Comparison of ENCODE assay signal across 25 cellular contexts in the genomic region with DNA sequence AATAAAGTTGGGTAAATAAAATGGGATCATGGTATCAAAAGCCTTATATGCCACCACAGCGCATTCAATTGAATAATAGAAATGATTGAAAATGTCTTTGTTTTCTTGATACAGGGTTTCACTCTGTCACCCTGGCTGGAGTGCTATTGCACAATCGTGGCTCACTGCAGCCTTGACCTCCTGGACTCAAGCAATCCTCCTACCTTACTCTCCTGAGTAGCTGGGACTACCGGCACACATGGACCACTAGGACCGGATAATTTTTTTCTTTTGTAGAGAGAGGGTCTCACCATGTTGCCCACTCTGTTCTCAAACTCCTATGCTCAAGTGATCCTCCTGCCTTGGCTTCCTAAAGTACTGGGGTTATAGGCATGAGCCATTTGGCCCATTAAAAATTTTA. TPM values are rescaled to one million over a fixed set of nuclear protein-coding genes. Genes with fewer than 3 reads are reported as not detected.
DNase-seq lines count a peak whose midpoint lies in the region; ATAC-seq and TF ChIP-seq lines count a peak whose summit lies in the region.
"Had no signal": no experiment of that assay in that cellular context is flagged by ENCODE, and none has a peak within 500 bp of the region (broad histone marks: within the 10 kb centered on the region; RNA-seq: fewer than 3 reads in every experiment).

No MANE protein-coding gene starts in this region.

- no peak overlapping the region for H3K27ac ChIP-seq in adrenal gland
- H3K27ac ChIP-seq: BLaER1 treated with 17β-estradiol and CSF1 and Interleukin-3, amounts not matched to agents 10 nM and 100 nM; KMS-11; PC-9; SJCRH30 had no signal

- CTCF ChIA-PET in activated naive CD4-positive, alpha-beta T cell treated with anti-CD3 and anti-CD28 coated beads, Interleukin-2, amount 10 ng/mL, durations not matched to agents 7 days and 5 days (lab: Charles Lee), result no interaction called here

- peaks cover 15% of the 10 kb centered on the region for H3K27me3 Mint-ChIP-seq in activated naive CD4-positive, alpha-beta T cell treated with anti-CD3 and anti-CD28 coated beads, Interleukin-2, amount 10 ng/mL, durations not matched to agents 7 days and 5 days
- H3K27me3 Mint-ChIP-seq in endothelial cell (ENCODE audit: unreplicated experiment), result no peaks in the 10 kb centered on the region

- H3K4me1 ChIP-seq in adrenal gland (replicated peaks in 1 of 2), result no peaks in the 10 kb centered on the region
- H3K4me1 ChIP-seq: BLaER1 treated with 17β-estradiol and CSF1 and Interleukin-3, amounts not matched to agents 10 nM and 100 nM; SJCRH30 had no signal

- 47 to 61% (median 56%) methylated on average over 4 of the region's 4 CpGs for WGBS in adrenal gland, 4 donors

- H3K4me1 Mint-ChIP-seq in activated naive CD4-positive, alpha-beta T cell treated with anti-CD3 and anti-CD28 coated beads, Interleukin-2, amount 10 ng/mL, durations not matched to agents 7 days and 5 days, result no peaks in the 10 kb centered on the region
- H3K4me1 Mint-ChIP-seq in endothelial cell (ENCODE audit: unreplicated experiment), result no peaks in the 10 kb centered on the region
- H3K4me1 Mint-ChIP-seq: CD4-positive, alpha-beta memory T cell had no signal

- TF ChIP-seq CTCF in adrenal gland (IDR thresholded peaks at IDR 0.05) (no peak), endothelial cell (IDR thresholded peaks at IDR 0.05; ENCODE audit: unreplicated experiment) (no peak)

- no peak overlapping the region for H3K4me3 Mint-ChIP-seq in activated naive CD4-positive, alpha-beta T cell treated with anti-CD3 and anti-CD28 coated beads, Interleukin-2, amount 10 ng/mL, durations not matched to agents 7 days and 5 days
- H3K4me3 Mint-ChIP-seq in endothelial cell (ENCODE audit: unreplicated experiment), result no peak overlapping the region
- H3K4me3 Mint-ChIP-seq: CD4-positive, alpha-beta memory T cell had no signal

- H3K9me3 ChIP-seq in adrenal gland (replicated peaks in 1 of 3), result no peaks in the 10 kb centered on the region
- H3K9me3 ChIP-seq: BLaER1 treated with 17β-estradiol and CSF1 and Interleukin-3, amounts not matched to agents 10 nM and 100 nM; SJCRH30 had no signal

- no peaks in the 10 kb centered on the region for H3K36me3 ChIP-seq in adrenal gland (replicated peaks in 1 of 2)
- H3K36me3 ChIP-seq: BLaER1 treated with 17β-estradiol and CSF1 and Interleukin-3, amounts not matched to agents 10 nM and 100 nM; SJCRH30 had no signal

- no peak overlapping the region for H3K27ac Mint-ChIP-seq in activated naive CD4-positive, alpha-beta T cell treated with anti-CD3 and anti-CD28 coated beads, Interleukin-2, amount 10 ng/mL, durations not matched to agents 7 days and 5 days
- no peak overlapping the region for H3K27ac Mint-ChIP-seq in endothelial cell (ENCODE audit: unreplicated experiment)

- no peaks in the 10 kb centered on the region for H3K9me3 Mint-ChIP-seq in activated naive CD4-positive, alpha-beta T cell treated with anti-CD3 and anti-CD28 coated beads, Interleukin-2, amount 10 ng/mL, durations not matched to agents 7 days and 5 days
- H3K9me3 Mint-ChIP-seq in endothelial cell (ENCODE audit: unreplicated experiment), result no peaks in the 10 kb centered on the region
- H3K9me3 Mint-ChIP-seq: CD4-positive, alpha-beta memory T cell had no signal

- H3K27me3 ChIP-seq in adrenal gland, result no peaks in the 10 kb centered on the region
- H3K27me3 ChIP-seq: BLaER1 treated with 17β-estradiol and CSF1 and Interleukin-3, amounts not matched to agents 10 nM and 100 nM; SJCRH30 had no signal

- peak; percentile 38 to 68 (median 62) for DNase-seq in adrenal gland
- peak; percentile 18 for DNase-seq in iris pigment epithelial cell (ENCODE audit: low read depth)
- DNase-seq in renal cortical epithelial cell (ENCODE audit: low read depth), result peak; percentile 41
- no peak for DNase-seq in activated naive CD4-positive, alpha-beta T cell treated with anti-CD3 and anti-CD28 coated beads, Interleukin-2, amount 10 ng/mL, durations not matched to agents 7 days and 5 days
- DNase-seq in endothelial cell (ENCODE audit: low spot score), result no peak
- no peak for DNase-seq in NCI-H2029 treated with DMSO at 0.1 percent for 48 hours (lab: John Stamatoyannopoulos, UW)
- DNase-seq in left cardiac atrium, result no peak
- DNase-seq: AML-193; CD4-positive, alpha-beta memory T cell; COR-L47; DMS53; GOT3; HCEC 1CT; NCI-H1048; NCI-H1417; NCI-H1694; NCI-H2081; NCI-H2227 treated with DMSO at 0.1 percent for 48 hours; SJCRH30 had no signal

- ATAC-seq in left cardiac atrium, result no peak
- ATAC-seq: Right ventricle myocardium inferior, SK-N-SH treated with all-trans-retinoic acid at 6 μM for 48 hours had no signal

- TF ChIP-seq POLR2A in adrenal gland (IDR thresholded peaks at IDR 0.05), result no peak

- no peaks in the 10 kb centered on the region for H3K36me3 Mint-ChIP-seq in activated naive CD4-positive, alpha-beta T cell treated with anti-CD3 and anti-CD28 coated beads, Interleukin-2, amount 10 ng/mL, durations not matched to agents 7 days and 5 days
- no peaks in the 10 kb centered on the region for H3K36me3 Mint-ChIP-seq in endothelial cell (ENCODE audit: low read depth, unreplicated experiment)
- H3K36me3 Mint-ChIP-seq: CD4-positive, alpha-beta memory T cell had no signal

- intact Hi-C loops in adrenal gland (cut with DNase I), result no loop called here
- intact Hi-C loops in left cardiac atrium (cut with DNase I), result no loop called here

- TF ChIP-seq RAD21 in Ishikawa (IDR thresholded peaks at IDR 0.05; ENCODE audit: low read depth), result no peak

- H3K4me3 ChIP-seq in adrenal gland, result no peak overlapping the region
- H3K4me3 ChIP-seq: BLaER1 treated with 17β-estradiol and CSF1 and Interleukin-3, amounts not matched to agents 10 nM and 100 nM; PC-9; SJCRH30 had no signal

- TF ChIP-seq EP300 in Ishikawa (IDR thresholded peaks at IDR 0.05; ENCODE audit: borderline replicate concordance), result no peak

TF ChIP-seq in Ishikawa, 13 proteins besides CTCF, POLR2A, EP300 and RAD21:
- TF ChIP-seq CEBPB (IDR thresholded peaks at IDR 0.05) (peak; percentile 80), TEAD4 (IDR thresholded peaks at IDR 0.05) (no peak)
TF ChIP-seq in Ishikawa: peak in this region for 1.

RNA-seq across cellular contexts. Expression of gene BBX, which starts 33.8 kb away (rescaled TPM):
- total RNA-seq in adrenal gland (100 to 1,000 TPM in 6 of 8 donors, 10 to 100 TPM in 2; 87.5 to 208 (median 122) TPM), renal cortical epithelial cell (65.8 and 141 TPM in 2 replicates), endothelial cell (ENCODE audit: unreplicated experiment) (54.3 TPM), left cardiac atrium (10 to 100 TPM; 38.4 to 42.1 TPM)
- 10 to 100 TPM; 12.8 to 72.1 (median 19.4) TPM for polyA plus RNA-seq in adrenal gland

Comparison
In these comparisons a context has a peak if more than half of its experiments do, and no peak if none do; other contexts are left out.
1. DNase-seq: peak in adrenal gland (7 of 7), iris pigment epithelial cell (single experiment) and renal cortical epithelial cell (single experiment); none in activated naive CD4-positive, alpha-beta T cell treated with anti-CD3 and anti-CD28 coated beads, Interleukin-2, amount 10 ng/mL, durations not matched to agents 7 days and 5 days (single experiment), endothelial cell (single experiment), NCI-H2029 treated with DMSO at 0.1 percent for 48 hours (single experiment) and left cardiac atrium (single experiment).